ENCODE assay signal across 12 cellular contexts in genomic region chr12:27330846-27331245, GRCh38. TPM values are rescaled to one million over a fixed set of nuclear protein-coding genes. Genes with fewer than 3 reads are reported as not detected.
DNase-seq lines count a peak whose midpoint lies in the region; ATAC-seq and TF ChIP-seq lines count a peak whose summit lies in the region.
"Had no signal": no experiment of that assay in that cellular context is flagged by ENCODE, and none has a peak within 500 bp of the region (broad histone marks: within the 10 kb centered on the region; RNA-seq: fewer than 3 reads in every experiment).

No MANE protein-coding gene starts in this region.

- H3K27me3 Mint-ChIP-seq in activated T-cell treated with anti-CD3 and anti-CD28 coated beads, Interleukin-2, amount 50 U/mL, for 72 hours (ENCODE audit: low read depth) = peaks cover 22% of the 10 kb centered on the region
- H3K27me3 Mint-ChIP-seq in activated T-helper 17 cell treated with anti-CD3 and anti-CD28 coated beads, Interleukin-2, amount 50 U/mL, for 72 hours = peaks cover 19% of the 10 kb centered on the region
- H3K27me3 Mint-ChIP-seq in stimulated activated naive CD8-positive, alpha-beta T cell treated with anti-CD3 and anti-CD28 coated beads, Interleukin-15, amount 100 ng/mL, for 72 hours = peaks cover 32% of the 10 kb centered on the region

- TF ChIP-seq CTCF in Peyer's patch (IDR thresholded peaks at IDR 0.05) = no peak

- H3K27me3 ChIP-seq in Peyer's patch = no peaks in the 10 kb centered on the region

- no peaks in the 10 kb centered on the region for H3K9me3 ChIP-seq in Peyer's patch
- H3K9me3 ChIP-seq: BE2C had no signal

- peaks cover 63% of the 10 kb centered on the region for H3K4me1 Mint-ChIP-seq in activated T-cell treated with anti-CD3 and anti-CD28 coated beads, Interleukin-2, amount 50 U/mL, for 72 hours (ENCODE audit: low read depth)
- peaks cover 34% of the 10 kb centered on the region for H3K4me1 Mint-ChIP-seq in activated T-helper 17 cell treated with anti-CD3 and anti-CD28 coated beads, Interleukin-2, amount 50 U/mL, for 72 hours
- peaks cover 49% of the 10 kb centered on the region for H3K4me1 Mint-ChIP-seq in stimulated activated naive CD8-positive, alpha-beta T cell treated with anti-CD3 and anti-CD28 coated beads, Interleukin-15, amount 100 ng/mL, for 72 hours

- peak overlapping the region; percentile 86 to 89 for H3K4me3 Mint-ChIP-seq in activated T-cell treated with anti-CD3 and anti-CD28 coated beads, Interleukin-2, amount 50 U/mL, for 72 hours
- H3K4me3 Mint-ChIP-seq in activated T-helper 17 cell treated with anti-CD3 and anti-CD28 coated beads, Interleukin-2, amount 50 U/mL, for 72 hours = peak overlapping the region; percentile 90
- H3K4me3 Mint-ChIP-seq in stimulated activated naive CD8-positive, alpha-beta T cell treated with anti-CD3 and anti-CD28 coated beads, Interleukin-15, amount 100 ng/mL, for 72 hours = peak overlapping the region; percentile 82 to 90

- TF ChIP-seq POLR2A in Peyer's patch (IDR thresholded peaks at IDR 0.05) = no peak

- no peak overlapping the region for H3K4me3 ChIP-seq in Peyer's patch
- H3K4me3 ChIP-seq: K562 had no signal

- no peaks in the 10 kb centered on the region for H3K9me3 Mint-ChIP-seq in activated T-cell treated with anti-CD3 and anti-CD28 coated beads, Interleukin-2, amount 50 U/mL, for 72 hours
- no peaks in the 10 kb centered on the region for H3K9me3 Mint-ChIP-seq in activated T-helper 17 cell treated with anti-CD3 and anti-CD28 coated beads, Interleukin-2, amount 50 U/mL, for 72 hours
- no peaks in the 10 kb centered on the region for H3K9me3 Mint-ChIP-seq in stimulated activated naive CD8-positive, alpha-beta T cell treated with anti-CD3 and anti-CD28 coated beads, Interleukin-15, amount 100 ng/mL, for 72 hours

- H3K4me1 ChIP-seq in Peyer's patch = peaks cover 0 to 5% (median 0%) of the 10 kb centered on the region in 4 donors
- H3K4me1 ChIP-seq: BE2C had no signal

- H3K27ac ChIP-seq in Peyer's patch = no peak overlapping the region

- peak overlapping the region; percentile 85 for H3K27ac Mint-ChIP-seq in activated T-cell treated with anti-CD3 and anti-CD28 coated beads, Interleukin-2, amount 50 U/mL, for 72 hours
- peak overlapping the region; percentile 93 for H3K27ac Mint-ChIP-seq in activated T-helper 17 cell treated with anti-CD3 and anti-CD28 coated beads, Interleukin-2, amount 50 U/mL, for 72 hours
- no peak overlapping the region for H3K27ac Mint-ChIP-seq in stimulated activated naive CD8-positive, alpha-beta T cell treated with anti-CD3 and anti-CD28 coated beads, Interleukin-15, amount 100 ng/mL, for 72 hours

- H3K36me3 Mint-ChIP-seq in activated T-cell treated with anti-CD3 and anti-CD28 coated beads, Interleukin-2, amount 50 U/mL, for 72 hours (ENCODE audit: insufficient read depth in 2 of 2) = peaks cover 5 to 6% of the 10 kb centered on the region in 2 donors
- peaks cover 5% of the 10 kb centered on the region for H3K36me3 Mint-ChIP-seq in activated T-helper 17 cell treated with anti-CD3 and anti-CD28 coated beads, Interleukin-2, amount 50 U/mL, for 72 hours (ENCODE audit: low read depth)

- DNase-seq in activated T-cell treated with anti-CD3 and anti-CD28 coated beads, Interleukin-2, amount 50 U/mL, for 72 hours = no peak
- DNase-seq in activated T-cell treated with anti-CD3 and anti-CD28 coated beads, Interleukin-2, amount 50 U/mL, for 48 hours = no peak
- DNase-seq in foreskin melanocyte (peak; percentile 32), posterior vena cava (ENCODE audit: low spot score) (no peak), Peyer's patch (no peak)
- DNase-seq in stimulated activated naive CD8-positive, alpha-beta T cell treated with anti-CD3 and anti-CD28 coated beads, Interleukin-15, amount 100 ng/mL, for 72 hours = no peak
- DNase-seq: activated gamma-delta T cell treated with Interleukin-2 at 50 U/mL for 16 hours; BE2C; stimulated activated naive CD4-positive, alpha-beta T cell had no signal

- intact Hi-C loops in posterior vena cava (cut with DNase I) = no loop called here

- ATAC-seq in activated T-cell treated with anti-CD3 and anti-CD28 coated beads, Interleukin-2, amount 50 U/mL, for 72 hours (replicated peaks in 1 of 2) = no peak
- no peak for ATAC-seq in activated T-helper 17 cell treated with anti-CD3 and anti-CD28 coated beads, Interleukin-2, amount 50 U/mL, for 72 hours (replicated peaks)
- no peak for ATAC-seq in stimulated activated naive CD8-positive, alpha-beta T cell treated with anti-CD3 and anti-CD28 coated beads, Interleukin-15, amount 100 ng/mL, for 72 hours
- ATAC-seq in GM21447 (IDR thresholded peaks at IDR 0.05; ENCODE audit: unreplicated experiment) = no peak

- peaks cover 0 to 4% (median 0%) of the 10 kb centered on the region in 3 donors for H3K36me3 ChIP-seq in Peyer's patch
- H3K36me3 ChIP-seq: BE2C had no signal

RNA-seq across cellular contexts. Expression of gene BMAL2, which starts 1.8 kb away (rescaled TPM):
- total RNA-seq in activated T-cell treated with anti-CD3 and anti-CD28 coated beads, Interleukin-2, amount 50 U/mL, for 72 hours = 10 to 100 TPM; 16.1 to 17.0 TPM
- 10 to 100 TPM; 12.0 to 19.9 TPM for total RNA-seq in activated T-helper 17 cell treated with anti-CD3 and anti-CD28 coated beads, Interleukin-2, amount 50 U/mL, for 72 hours
- total RNA-seq in posterior vena cava (10 to 100 TPM in 1 of 2 donors, 1 to 10 TPM in 1; 7.6 to 32.7 TPM), Peyer's patch (10 to 100 TPM in 1 of 4 donors, 1 to 10 TPM in 3; 3.5 to 14.0 (median 4.6) TPM)

Comparison
In these comparisons a context has a peak if more than half of its experiments do, and no peak if none do; other contexts are left out.
1. H3K27ac Mint-ChIP-seq: peak in activated T-cell treated with anti-CD3 and anti-CD28 coated beads, Interleukin-2, amount 50 U/mL, for 72 hours (single experiment) and activated T-helper 17 cell treated with anti-CD3 and anti-CD28 coated beads, Interleukin-2, amount 50 U/mL, for 72 hours (single experiment); none in stimulated activated naive CD8-positive, alpha-beta T cell treated with anti-CD3 and anti-CD28 coated beads, Interleukin-15, amount 100 ng/mL, for 72 hours (0 of 2).
2. Peak in every context shown above with its lines, with median percentiles within 50 percentile points of each other: H3K4me3 Mint-ChIP-seq.